In genomic region chr7:23981314-23981713, GRCh38 we compare ENCODE assay signal across 13 cellular contexts.
DNase-seq lines count a peak whose midpoint lies in the region; ATAC-seq and TF ChIP-seq lines count a peak whose summit lies in the region.
"Had no signal": no experiment of that assay in that cellular context is flagged by ENCODE, and none has a peak within 500 bp of the region (broad histone marks: within the 10 kb centered on the region; RNA-seq: fewer than 3 reads in every experiment).

No MANE protein-coding gene starts in this region.

- H3K27me3 ChIP-seq in MM.1S (replicated peaks; ENCODE audit: insufficient read depth, low read length) (no peaks in the 10 kb centered on the region), hepatocyte (no peaks in the 10 kb centered on the region)
- H3K27me3 ChIP-seq: BLaER1 treated with 17β-estradiol and CSF1 and Interleukin-3, amounts not matched to agents 10 nM and 100 nM had no signal

- H3K9me3 ChIP-seq in MM.1S (replicated peaks; ENCODE audit: insufficient read depth, low read length) = no peaks in the 10 kb centered on the region
- no peaks in the 10 kb centered on the region for H3K9me3 ChIP-seq in hepatocyte (ENCODE audit: low read depth)

- no peaks in the 10 kb centered on the region for H3K9me2 ChIP-seq in MM.1S (replicated peaks; ENCODE audit: insufficient read depth, low read length)
- H3K9me2 ChIP-seq in hepatocyte (replicated peaks; ENCODE audit: insufficient read depth) = no peaks in the 10 kb centered on the region

- peak; percentile 58 for DNase-seq in EH (ENCODE audit: low read depth)
- DNase-seq in M059J (ENCODE audit: low read depth) = peak; percentile 33
- no peak for DNase-seq in MM.1S
- no peak for DNase-seq in hepatocyte (ENCODE audit: low spot score)
- DNase-seq in posterior cingulate gyrus = no peak
- DNase-seq: 8988T; CD8-positive, alpha-beta T cell; H9; IMR-90 had no signal

- ATAC-seq in SK-N-SH treated with all-trans-retinoic acid at 6 μM for 48 hours = no peak; the same call in 1 of the 3 replicates
- ATAC-seq in GM18505 (IDR thresholded peaks at IDR 0.05; ENCODE audit: unreplicated experiment) = no peak
- ATAC-seq: CD8-positive, alpha-beta T cell; GM12878 had no signal

- no peak overlapping the region for H3K4me2 ChIP-seq in MM.1S (ENCODE audit: low read depth, low read length)
- no peak overlapping the region for H3K4me2 ChIP-seq in hepatocyte
- H3K4me2 ChIP-seq: BLaER1 treated with 17β-estradiol and CSF1 and Interleukin-3, amounts not matched to agents 10 nM and 100 nM had no signal

- H3K4me1 ChIP-seq in MM.1S (ENCODE audit: low read length) (no peaks in the 10 kb centered on the region), hepatocyte (ENCODE audit: insufficient read depth) (no peaks in the 10 kb centered on the region)

- intact Hi-C loops in posterior cingulate gyrus (cut with DNase I) = no loop called here

- no peak overlapping the region for H3K4me3 ChIP-seq in MM.1S (ENCODE audit: low read length)
- H3K4me3 ChIP-seq in hepatocyte = no peak overlapping the region
- H3K4me3 ChIP-seq: BLaER1 treated with 17β-estradiol and CSF1 and Interleukin-3, amounts not matched to agents 10 nM and 100 nM; GM12878 had no signal

- no peak for TF ChIP-seq POLR2A in GM18505 (IDR thresholded peaks at IDR 0.05; ENCODE audit: borderline replicate concordance, extremely low read depth, insufficient read depth, insufficient read length)

- H3K79me2 ChIP-seq in MM.1S (ENCODE audit: low read length) (no peaks in the 10 kb centered on the region), hepatocyte (no peaks in the 10 kb centered on the region)

- H3K27ac ChIP-seq in MM.1S (ENCODE audit: low read length) (no peak overlapping the region), hepatocyte (no peak overlapping the region)
- H3K27ac ChIP-seq: BLaER1 treated with 17β-estradiol and CSF1 and Interleukin-3, amounts not matched to agents 10 nM and 100 nM had no signal

- H3F3A ChIP-seq in MM.1S (ENCODE audit: insufficient read depth, low read length) = no peaks in the 10 kb centered on the region

- WGBS in hepatocyte (ENCODE audit: low lambda C conversion rate, missing lambda C conversion rate) = 32% methylated on average over 1 of the region's 1 CpG

- H2AFZ ChIP-seq in MM.1S (ENCODE audit: low read length) (no peak overlapping the region), hepatocyte (no peak overlapping the region)

- H3K36me3 ChIP-seq in MM.1S (replicated peaks; ENCODE audit: insufficient read depth, low read length) (no peaks in the 10 kb centered on the region), hepatocyte (replicated peaks; ENCODE audit: insufficient read depth, low read depth) (no peaks in the 10 kb centered on the region)
- H3K36me3 ChIP-seq: BLaER1 treated with 17β-estradiol and CSF1 and Interleukin-3, amounts not matched to agents 10 nM and 100 nM had no signal

- H4K20me1 ChIP-seq in MM.1S (ENCODE audit: insufficient read depth, low read length) (no peaks in the 10 kb centered on the region), hepatocyte (ENCODE audit: insufficient read depth, poor library complexity, severe bottlenecking) (no peaks in the 10 kb centered on the region)
- H4K20me1 ChIP-seq: BLaER1 treated with 17β-estradiol and CSF1 and Interleukin-3, amounts not matched to agents 10 nM and 100 nM had no signal

- TF ChIP-seq CTCF in MM.1S (IDR thresholded peaks at IDR 0.05; ENCODE audit: low read length) (no peak), hepatocyte (IDR thresholded peaks at IDR 0.05; ENCODE audit: poor library complexity) (no peak)

- no peak overlapping the region for H3K9ac ChIP-seq in MM.1S (ENCODE audit: low read length)
- H3K9ac ChIP-seq: BLaER1 treated with 17β-estradiol and CSF1 and Interleukin-3, amounts not matched to agents 10 nM and 100 nM had no signal

TF ChIP-seq in SK-N-SH treated with all-trans-retinoic acid at 6 μM for 48 hours, 23 proteins besides CTCF, POLR2A, EP300 and RAD21:
- TF ChIP-seq TCF4 (CRISPR knock-in tag; IDR thresholded peaks at IDR 0.05; ENCODE audit: borderline replicate concordance) (no peak), ZFP30 (CRISPR knock-in tag; IDR thresholded peaks at IDR 0.05) (no peak), ISL1 (CRISPR knock-in tag; IDR thresholded peaks at IDR 0.05) (peak; percentile 55), POU6F1 (CRISPR knock-in tag; IDR thresholded peaks at IDR 0.05; ENCODE audit: borderline replicate concordance, low read depth) (no peak), CSRNP3 (CRISPR knock-in tag; IDR thresholded peaks at IDR 0.05) (no peak), CREB5 (CRISPR knock-in tag; IDR thresholded peaks at IDR 0.05; ENCODE audit: low read depth) (no peak)

Comparison
In these comparisons a context has a peak if more than half of its experiments do, and no peak if none do; other contexts are left out.
1. DNase-seq: peak in EH (single experiment) and M059J (single experiment); none in MM.1S (single experiment), hepatocyte (single experiment) and posterior cingulate gyrus (0 of 10).